Comparison of ENCODE assay signal across 3 cellular contexts in the genomic region with DNA sequence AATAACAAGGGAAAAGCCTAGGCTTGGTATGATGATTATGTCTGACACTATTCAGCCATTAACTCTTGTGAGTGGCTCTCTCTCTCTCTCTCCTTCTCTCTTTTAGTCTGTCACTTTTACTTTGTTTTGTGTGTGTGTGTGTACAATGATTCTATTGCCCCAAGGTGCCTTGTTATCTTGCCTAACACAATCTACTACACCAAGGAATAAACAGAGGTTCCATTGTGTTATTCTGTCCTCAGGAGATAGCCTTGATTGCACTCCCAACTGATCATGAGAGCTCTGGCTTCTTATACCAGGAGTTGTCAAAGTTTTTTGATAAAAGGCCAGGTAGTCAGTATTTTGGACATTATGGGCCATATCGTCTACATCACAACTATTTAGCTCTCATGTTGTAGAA.
"Had no signal": no experiment of that assay in that cellular context is flagged by ENCODE, and none has a peak within 500 bp of the region (broad histone marks: within the 10 kb centered on the region; RNA-seq: fewer than 3 reads in every experiment).

No MANE protein-coding gene starts in this region.

- H3K4me3 ChIP-seq: GM12878 had no signal

- DNase-seq: GDM1, GF-D8 had no signal

- ATAC-seq: GM12878 had no signal
